Comparison of ENCODE assay signal across 31 cellular contexts in the genomic region with DNA sequence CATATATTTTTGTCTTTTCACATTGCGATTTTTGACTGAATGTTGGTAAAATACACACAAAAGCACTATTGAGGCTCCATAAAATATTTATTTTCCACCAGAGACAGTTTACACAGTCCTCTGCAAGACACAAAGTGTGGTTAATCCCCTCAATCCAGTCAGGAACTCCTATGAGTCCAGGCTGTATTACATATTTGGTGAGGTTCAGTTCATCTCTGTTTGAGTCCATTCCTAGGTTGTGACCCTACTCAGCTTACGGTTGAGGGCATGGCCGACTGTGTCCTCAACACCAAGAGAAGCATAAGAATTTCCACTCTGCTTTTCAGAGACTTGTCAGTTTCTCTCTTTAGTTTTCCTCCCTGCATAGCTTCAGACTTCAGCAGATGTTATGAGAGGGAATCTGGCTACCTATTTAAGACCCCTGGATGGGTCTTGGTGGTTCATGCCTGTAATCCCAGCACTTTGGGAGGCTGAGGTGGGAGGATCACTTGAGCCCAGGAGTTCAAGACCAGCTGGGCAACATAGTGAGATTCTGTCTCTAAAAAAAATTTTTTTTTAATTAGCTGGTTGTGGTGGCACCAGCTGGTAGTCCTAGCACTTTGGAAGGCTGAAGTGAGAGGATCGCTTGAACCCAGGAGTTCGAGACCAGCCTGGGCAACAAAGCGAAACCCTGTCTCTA.
"Had no signal": no experiment of that assay in that cellular context is flagged by ENCODE, and none has a peak within 500 bp of the region (broad histone marks: within the 10 kb centered on the region; RNA-seq: fewer than 3 reads in every experiment).

No MANE protein-coding gene starts in this region.

- DNase-seq: hippocampal formation; immature natural killer cell; kidney; left colon; left lung; lower lobe of right lung; mammary epithelial cell; mesenchymal stem cell; naive thymus-derived CD8-positive, alpha-beta T cell; nucleus accumbens; pancreas; retina; right cardiac atrium; sigmoid colon; small intestine; stimulated activated CD4-positive, alpha-beta T cell treated with anti-CD3 and anti-CD28 coated beads, Interleukin-1b, Interleukin-23, amount 100 ng/mL, for 48 hours; stimulated activated CD4-positive, alpha-beta T cell treated with anti-CD3 and anti-CD28 coated beads, Interleukin-2, amount 100 ng/mL, for 48 hours; stimulated activated CD4-positive, alpha-beta T cell treated with anti-CD3 and anti-CD28 coated beads, Interleukin-4, amount 100 ng/mL, for 4 hours; stimulated activated CD8-positive, alpha-beta memory T cell treated with anti-CD3 and anti-CD28 coated beads, Interleukin-4, amount 100 ng/mL, for 48 hours; stimulated activated naive CD8-positive, alpha-beta T cell treated with anti-CD3 and anti-CD28 coated beads, Interleukin-15, Interleukin-2, amounts not matched to agents 100 U/mL and 50 U/mL, for 24 hours; stomach; testis; thyroid gland; transverse colon; upper lobe of right lung had no signal

- H3K36me3 Mint-ChIP-seq: immature natural killer cell; naive thymus-derived CD8-positive, alpha-beta T cell; stimulated activated memory B cell treated with anti-CD40 and anti-IgM and Interleukin-4, amounts not matched to agents 10 μg/mL and 1 μg/mL and 100 μg/mL, for 72 hours had no signal

- H3K4me3 ChIP-seq: left lung, lower lobe of right lung, pancreas, prostate gland, sigmoid colon, stomach, testis, thyroid gland, transverse colon, upper lobe of right lung had no signal

- H3K27me3 ChIP-seq: left lung, pancreas, sigmoid colon, stomach, testis, thyroid gland, upper lobe of right lung had no signal

- H3K27ac Mint-ChIP-seq: immature natural killer cell; naive thymus-derived CD8-positive, alpha-beta T cell; nephron; stimulated activated memory B cell treated with anti-CD40 and anti-IgM and Interleukin-4, amounts not matched to agents 10 μg/mL and 1 μg/mL and 100 μg/mL, for 72 hours had no signal

- H3K4me3 Mint-ChIP-seq: immature natural killer cell; naive thymus-derived CD8-positive, alpha-beta T cell; nephron; neural crest cell; stimulated activated memory B cell treated with anti-CD40 and anti-IgM and Interleukin-4, amounts not matched to agents 10 μg/mL and 1 μg/mL and 100 μg/mL, for 72 hours had no signal

- ATAC-seq: left colon; left lung; lower lobe of right lung; naive thymus-derived CD8-positive, alpha-beta T cell; pancreas; right cardiac atrium; stimulated activated memory B cell treated with anti-CD40 and anti-IgM and Interleukin-4, amounts not matched to agents 10 μg/mL and 1 μg/mL and 100 μg/mL, for 72 hours; stimulated activated naive CD8-positive, alpha-beta T cell treated with anti-CD3 and anti-CD28 coated beads, Interleukin-15, Interleukin-2, amounts not matched to agents 100 U/mL and 50 U/mL, for 24 hours; upper lobe of right lung had no signal

- FAIRE-seq: islet of Langerhans, kidney, pancreas, small intestine, urothelium cell line had no signal

- H3K4me1 Mint-ChIP-seq: immature natural killer cell; naive thymus-derived CD8-positive, alpha-beta T cell; stimulated activated memory B cell treated with anti-CD40 and anti-IgM and Interleukin-4, amounts not matched to agents 10 μg/mL and 1 μg/mL and 100 μg/mL, for 72 hours had no signal

- H3K36me3 ChIP-seq: left lung, lower lobe of right lung, pancreas, prostate gland, sigmoid colon, stomach, thyroid gland, transverse colon, upper lobe of right lung had no signal

- H3K9me3 Mint-ChIP-seq: immature natural killer cell; naive thymus-derived CD8-positive, alpha-beta T cell; nephron; neural crest cell; stimulated activated memory B cell treated with anti-CD40 and anti-IgM and Interleukin-4, amounts not matched to agents 10 μg/mL and 1 μg/mL and 100 μg/mL, for 72 hours had no signal

- H3K27ac ChIP-seq: left lung, lower lobe of right lung, pancreas, prostate gland, sigmoid colon, stomach, testis, thyroid gland, transverse colon, upper lobe of right lung had no signal

- H3K9me3 ChIP-seq: left lung, lower lobe of right lung, pancreas, prostate gland, sigmoid colon, stomach, testis, thyroid gland, transverse colon, upper lobe of right lung had no signal

- H3K4me1 ChIP-seq: left lung, pancreas, prostate gland, upper lobe of right lung had no signal
